14 cellular contexts compared by ENCODE assay signal in the genomic region with DNA sequence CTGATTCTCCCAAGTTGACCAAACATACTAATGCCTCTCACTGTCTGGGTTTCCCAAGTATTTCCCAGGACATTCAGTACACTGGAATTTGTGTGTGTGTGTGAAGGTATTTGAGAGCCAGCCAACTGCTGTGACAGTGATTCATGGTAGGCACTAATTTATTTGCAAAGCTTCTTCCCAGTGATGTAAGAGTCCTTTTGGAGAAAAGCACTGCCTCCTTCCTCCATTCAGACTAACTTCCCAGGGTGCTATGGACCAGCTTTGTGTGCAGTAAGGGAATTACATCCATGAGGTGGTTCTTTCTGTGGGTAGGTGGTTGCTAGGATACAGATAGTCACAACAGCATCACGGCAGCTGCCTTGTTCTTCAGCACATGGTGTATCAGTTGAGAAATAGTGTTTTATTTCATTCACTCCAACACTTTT. TPM values are rescaled to one million over a fixed set of nuclear protein-coding genes. Genes with fewer than 3 reads are reported as not detected.
DNase-seq lines count a peak whose midpoint lies in the region; ATAC-seq and TF ChIP-seq lines count a peak whose summit lies in the region.
"Had no signal": no experiment of that assay in that cellular context is flagged by ENCODE, and none has a peak within 500 bp of the region (broad histone marks: within the 10 kb centered on the region; RNA-seq: fewer than 3 reads in every experiment).

No MANE protein-coding gene starts in this region.

- peaks cover 0 to 1% (median 0%) of the 10 kb centered on the region in 7 donors for H3K9me3 Mint-ChIP-seq in CD14-positive monocyte
- H3K9me3 Mint-ChIP-seq: T-helper 2 cell treated with Interferon-gamma antibody and Interleukin-4, amounts not matched to agents 5 μg/mL and 100 μg/mL, for 36 hours had no signal

- peak overlapping the region; percentile 58 for H2AFZ ChIP-seq in neuron (ENCODE audit: low read depth, low read length)

- H3K27me3 ChIP-seq in neuron (ENCODE audit: insufficient read depth, low read length) (no peaks in the 10 kb centered on the region), left lung (no peaks in the 10 kb centered on the region)

- H3K27me3 Mint-ChIP-seq in CD14-positive monocyte (ENCODE audit: low read depth in 3 of 3): peaks cover 2 to 3% (median 2%) of the 10 kb centered on the region in 3 donors

- H3K4me3 ChIP-seq in neuron (ENCODE audit: low read length) (no peak overlapping the region), left lung (no peak overlapping the region)

- H3K4me1 ChIP-seq in neuron (ENCODE audit: insufficient read depth, low read length) (peaks cover 26% of the 10 kb centered on the region), left lung (no peaks in the 10 kb centered on the region)

- intact Hi-C loops in CD14-positive monocyte (cut with micrococcal nuclease) (no loop called here), left lung (cut with DNase I) (no loop called here)

- H3K36me3 Mint-ChIP-seq in CD14-positive monocyte: no peaks in the 10 kb centered on the region

- no peak overlapping the region for H3K27ac ChIP-seq in epithelial cell of prostate
- H3K27ac ChIP-seq in left lung: no peak overlapping the region

- no peak for ATAC-seq in left lung

- no peak overlapping the region for H3K27ac Mint-ChIP-seq in CD14-positive monocyte
- H3K27ac Mint-ChIP-seq: T-helper 2 cell treated with Interferon-gamma antibody and Interleukin-4, amounts not matched to agents 5 μg/mL and 100 μg/mL, for 36 hours had no signal

- TF ChIP-seq CTCF in CD14-positive monocyte (IDR thresholded peaks at IDR 0.05): no peak
- no peak for TF ChIP-seq CTCF in left lung (IDR thresholded peaks at IDR 0.05)

- H3K4me1 Mint-ChIP-seq in CD14-positive monocyte: peaks cover 8% of the 10 kb centered on the region

- DNase-seq in EH (ENCODE audit: low read depth) (peak; percentile 98), NCI-H2227 treated with DMSO at 0.1 percent for 48 hours (lab: John Stamatoyannopoulos, UW) (peak; percentile 5), epithelial cell of prostate (ENCODE audit: low read depth, low spot score) (peak; percentile 87), CD14-positive monocyte (ENCODE audit: low spot score) (no peak), OCI-M2 (lab: John Stamatoyannopoulos, UW; ENCODE audit: unreplicated experiment) (no peak), left lung (no peak), globus pallidus (ENCODE audit: low spot score) (no peak)
- DNase-seq: DMS79 treated with DMSO at 0.1 percent for 48 hours; glutamatergic neuron; NCI-H187; right cardiac atrium; stimulated activated naive CD4-positive, alpha-beta T cell had no signal

- H3K36me3 ChIP-seq in neuron (ENCODE audit: insufficient read depth, low read length): no peaks in the 10 kb centered on the region
- no peaks in the 10 kb centered on the region for H3K36me3 ChIP-seq in left lung

- H3K9me3 ChIP-seq in neuron (ENCODE audit: low read length) (no peaks in the 10 kb centered on the region), left lung (no peaks in the 10 kb centered on the region)

- H3K4me3 Mint-ChIP-seq in CD14-positive monocyte: no peak overlapping the region
- H3K4me3 Mint-ChIP-seq: T-helper 2 cell treated with Interferon-gamma antibody and Interleukin-4, amounts not matched to agents 5 μg/mL and 100 μg/mL, for 36 hours had no signal

RNA-seq across cellular contexts. Expression of a gene that starts 8.7 kb away (rescaled TPM):
- under 1 TPM in 1 of 2 donors, not detected in 1; 0.17 TPM for polyA plus RNA-seq in CD14-positive monocyte
- 1 to 10 TPM; 4.2 to 4.3 TPM for total RNA-seq in left lung

Comparison
In these comparisons a context has a peak if more than half of its experiments do, and no peak if none do; other contexts are left out.
1. DNase-seq: peak in EH (single experiment), NCI-H2227 treated with DMSO at 0.1 percent for 48 hours (single experiment) and epithelial cell of prostate (single experiment); none in CD14-positive monocyte (single experiment), OCI-M2 (single experiment), left lung (0 of 2) and globus pallidus (single experiment).